Comparison of ENCODE assay signal across 25 cellular contexts in the genomic region with DNA sequence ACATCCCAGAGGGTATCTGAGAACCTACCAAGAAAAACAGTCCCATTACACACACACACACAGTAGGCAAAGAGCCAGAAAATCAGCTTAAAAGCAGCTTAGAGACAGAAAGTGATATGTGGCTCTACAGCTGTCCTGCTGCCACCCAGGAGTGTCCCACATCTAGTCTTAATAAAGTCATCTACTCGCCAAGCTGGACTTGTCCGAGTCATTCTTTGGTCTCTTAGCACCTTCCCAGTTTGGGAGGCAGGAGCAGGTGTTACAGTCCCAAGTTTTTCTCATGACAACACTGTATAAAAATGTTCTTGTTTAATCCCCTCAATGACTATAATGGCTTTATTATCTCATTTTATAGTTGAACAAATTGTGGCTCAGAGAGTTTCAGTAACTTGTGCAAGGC.
DNase-seq lines count a peak whose midpoint lies in the region; ATAC-seq, FAIRE-seq and TF ChIP-seq lines count a peak whose summit lies in the region.
"Had no signal": no experiment of that assay in that cellular context is flagged by ENCODE, and none has a peak within 500 bp of the region (broad histone marks: within the 10 kb centered on the region; RNA-seq: fewer than 3 reads in every experiment).

No MANE protein-coding gene starts in this region.

- CTCF ChIA-PET in A549 (lab: Yijun Ruan, JAX): no interaction called here

- ATAC-seq in A549: no peak

- no peak overlapping the region for H3K27ac ChIP-seq in A549
- peak overlapping the region; percentile 51 for H3K27ac ChIP-seq in SJCRH30
- H3K27ac ChIP-seq: 22Rv1 had no signal

- no peaks in the 10 kb centered on the region for H3K36me3 Mint-ChIP-seq in chondrocyte (ENCODE audit: low read depth)
- H3K36me3 Mint-ChIP-seq: CD4-positive, alpha-beta memory T cell had no signal

- no peak for TF ChIP-seq EP300 in A549 (IDR thresholded peaks at IDR 0.05)

- H3K4me3 ChIP-seq in A549 (no peak overlapping the region), SJCRH30 (no peak overlapping the region)
- H3K4me3 ChIP-seq: HAP-1 had no signal

- no peaks in the 10 kb centered on the region for H3K36me3 ChIP-seq in SJCRH30
- H3K36me3 ChIP-seq: HAP-1 had no signal

- FAIRE-seq in A549 (lab: Jason Lieb, UNC): peak; percentile 23
- FAIRE-seq: A204.1, GM12891, GM18507, H54 had no signal

- no peak overlapping the region for H3K4me2 ChIP-seq in A549

- H3K4me1 Mint-ChIP-seq in chondrocyte (ENCODE audit: low read depth): no peaks in the 10 kb centered on the region
- H3K4me1 Mint-ChIP-seq: CD4-positive, alpha-beta memory T cell had no signal

- TF ChIP-seq CTCF in A549 (IDR thresholded peaks at IDR 0.05) (no peak), chondrocyte (IDR thresholded peaks at IDR 0.05) (no peak)

- no peak overlapping the region for H3K27ac Mint-ChIP-seq in chondrocyte (ENCODE audit: unreplicated experiment)
- H3K27ac Mint-ChIP-seq: HFFc6 had no signal

- peaks cover 6% of the 10 kb centered on the region for H3K27me3 Mint-ChIP-seq in chondrocyte (ENCODE audit: low read depth)
- H3K27me3 Mint-ChIP-seq: CD4-positive, alpha-beta memory T cell had no signal

- DNase-seq in A549 (ENCODE audit: low read depth in 1 of 2, low spot score in 1 of 2): no peak
- DNase-seq in NCI-H524 treated with DMSO at 0.1 percent for 48 hours (lab: John Stamatoyannopoulos, UW): peak; percentile 0
- peak; percentile 51 to 68 for DNase-seq in SJCRH30
- DNase-seq in myocyte (ENCODE audit: low read depth): peak; percentile 33
- DNase-seq in stimulated activated CD8-positive, alpha-beta memory T cell treated with anti-CD3 and anti-CD28 coated beads, Interleukin-4, amount 100 ng/mL, for 48 hours: no peak
- no peak for DNase-seq in chondrocyte (ENCODE audit: low spot score)
- no peak for DNase-seq in amygdala (lab: John Stamatoyannopoulos, UW)
- DNase-seq in OCI-M1 (lab: John Stamatoyannopoulos, UW): no peak
- DNase-seq: ACHN; AML-193; C1 segment of cervical spinal cord; Calu3; CD4-positive, alpha-beta memory T cell; COR-L47; DMS53; DMS79 treated with DMSO at 0.1 percent for 48 hours; GF-D8; GOT3; HFFc6 had no signal

- H3K4me1 ChIP-seq in A549 (no peaks in the 10 kb centered on the region), SJCRH30 (peaks cover 15% of the 10 kb centered on the region)
- H3K4me1 ChIP-seq: HAP-1 had no signal

- TF ChIP-seq POLR2A in A549 (IDR thresholded peaks at IDR 0.05; ENCODE audit: low read length): no peak

- TF ChIP-seq RAD21 in A549 (conservative IDR thresholded peaks at IDR 0.05 in 1 of 2, IDR thresholded peaks at IDR 0.05 in 1 of 2): no peak

- POLR2A ChIA-PET in A549 (lab: Yijun Ruan, JAX): no interaction called here

- no peaks in the 10 kb centered on the region for H3K27me3 ChIP-seq in SJCRH30

- WGBS in A549 (ENCODE audit: missing lambda C conversion rate): 0% methylated on average over 2 of the region's 2 CpGs

- H3K9me3 Mint-ChIP-seq in chondrocyte (ENCODE audit: low read depth): peaks cover 11% of the 10 kb centered on the region
- H3K9me3 Mint-ChIP-seq: HFFc6 had no signal

- H3K9me3 ChIP-seq in A549: no peaks in the 10 kb centered on the region
- H3K9me3 ChIP-seq in SJCRH30 (replicated peaks): no peaks in the 10 kb centered on the region
- H3K9me3 ChIP-seq: HAP-1 had no signal

- H3K4me3 Mint-ChIP-seq in chondrocyte (ENCODE audit: unreplicated experiment): no peak overlapping the region
- H3K4me3 Mint-ChIP-seq: CD4-positive, alpha-beta memory T cell; HFFc6 had no signal

TF ChIP-seq in A549, 52 proteins besides CTCF, POLR2A, EP300 and RAD21:
- TF ChIP-seq FOSL2 (IDR thresholded peaks at IDR 0.05) (no peak), FOSL2 (CRISPR knock-in tag; IDR thresholded peaks at IDR 0.05) (no peak), NR3C1 (IDR thresholded peaks at IDR 0.05) (no peak), EHF (CRISPR knock-in tag; IDR thresholded peaks at IDR 0.05) (no peak), ATOH8 (CRISPR knock-in tag; IDR thresholded peaks at IDR 0.05; ENCODE audit: low read depth) (no peak), CBX2 (IDR thresholded peaks at IDR 0.05; ENCODE audit: borderline replicate concordance, low read depth) (no peak), TFCP2L1 (CRISPR knock-in tag; IDR thresholded peaks at IDR 0.05) (no peak), BHLHE40 (IDR thresholded peaks at IDR 0.05; ENCODE audit: low read depth, low read length) (no peak), CHD4 (IDR thresholded peaks at IDR 0.05; ENCODE audit: borderline replicate concordance) (no peak), ZSCAN20 (CRISPR knock-in tag; IDR thresholded peaks at IDR 0.05) (no peak), REST (IDR thresholded peaks at IDR 0.05) (no peak), MAFK (IDR thresholded peaks at IDR 0.05; ENCODE audit: partially characterized antibody) (no peak), E2F6 (IDR thresholded peaks at IDR 0.05; ENCODE audit: borderline replicate concordance, low read depth) (no peak), RNF2 (IDR thresholded peaks at IDR 0.05; ENCODE audit: borderline replicate concordance, low read depth) (no peak), CHD2 (IDR thresholded peaks at IDR 0.05; ENCODE audit: low read length, partially characterized antibody) (no peak), BCL3 (IDR thresholded peaks at IDR 0.05) (no peak), POLR2AphosphoS2 (conservative IDR thresholded peaks at IDR 0.05; ENCODE audit: low read length) (no peak), ZNF302 (CRISPR knock-in tag; IDR thresholded peaks at IDR 0.05) (no peak), HOXB5 (CRISPR knock-in tag; IDR thresholded peaks at IDR 0.05) (no peak)

Comparison
In these comparisons a context has a peak if more than half of its experiments do, and no peak if none do; other contexts are left out.
1. DNase-seq: peak in NCI-H524 treated with DMSO at 0.1 percent for 48 hours (single experiment), SJCRH30 (2 of 2) and myocyte (single experiment); none in A549 (0 of 2), stimulated activated CD8-positive, alpha-beta memory T cell treated with anti-CD3 and anti-CD28 coated beads, Interleukin-4, amount 100 ng/mL, for 48 hours (single experiment), chondrocyte (single experiment), amygdala (0 of 56) and OCI-M1 (single experiment).